1 cellular context compared by ENCODE assay signal in the genomic region with DNA sequence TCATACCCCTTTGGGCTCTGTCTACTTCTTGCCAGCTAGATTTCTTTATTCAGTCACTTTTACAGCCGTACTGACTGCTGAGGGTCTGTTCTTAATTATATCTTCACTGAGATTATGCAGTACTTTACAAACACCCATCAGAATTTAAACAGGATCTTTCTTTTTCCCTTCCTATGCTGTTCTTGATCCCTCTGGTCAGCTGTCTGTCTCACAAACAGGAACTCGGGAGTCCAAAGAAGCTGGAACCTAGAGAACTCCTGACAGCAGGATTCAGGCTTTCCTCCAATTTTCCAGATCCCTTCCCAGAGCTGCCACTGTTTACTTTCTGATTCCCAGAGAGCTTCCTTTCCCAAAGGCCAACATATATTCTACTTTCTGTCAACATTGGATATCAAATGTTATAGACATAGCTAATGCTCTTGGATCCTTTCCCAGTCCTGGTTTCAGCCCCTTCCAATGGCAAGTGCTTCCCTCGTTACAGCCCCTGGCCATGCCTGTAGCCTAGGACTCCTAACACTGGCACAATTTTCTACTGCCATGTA.
TF ChIP-seq lines count a peak whose summit lies in the region.

No MANE protein-coding gene starts in this region.

TF ChIP-seq in SK-N-SH, 30 proteins besides CTCF, POLR2A, EP300 and RAD21 (continued from another document):
- TF ChIP-seq, protein P1, sequence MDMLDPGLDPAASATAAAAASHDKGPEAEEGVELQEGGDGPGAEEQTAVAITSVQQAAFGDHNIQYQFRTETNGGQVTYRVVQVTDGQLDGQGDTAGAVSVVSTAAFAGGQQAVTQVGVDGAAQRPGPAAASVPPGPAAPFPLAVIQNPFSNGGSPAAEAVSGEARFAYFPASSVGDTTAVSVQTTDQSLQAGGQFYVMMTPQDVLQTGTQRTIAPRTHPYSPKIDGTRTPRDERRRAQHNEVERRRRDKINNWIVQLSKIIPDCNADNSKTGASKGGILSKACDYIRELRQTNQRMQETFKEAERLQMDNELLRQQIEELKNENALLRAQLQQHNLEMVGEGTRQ (IDR thresholded peaks at IDR 0.05; ENCODE audit: borderline replicate concordance, low read depth, low read length): no peak
- TF ChIP-seq TCF12 (IDR thresholded peaks at IDR 0.05): peak; percentile 48
